In genomic region chr16:67562918-67563707, GRCh38 we compare ENCODE assay signal across 1 cellular context.
TF ChIP-seq lines count a peak whose summit lies in the region.

No MANE protein-coding gene starts in this region.

TF ChIP-seq in HepG2, 621 proteins besides CTCF, POLR2A, EP300 and RAD21 (continued from another document and continues in another):
- TF ChIP-seq PLSCR1 (CRISPR knock-in tag; IDR thresholded peaks at IDR 0.05; ENCODE audit: borderline replicate concordance) (0 out of 2 replicates have a peak, but pooled peaks have one; percentile 5), TCF12 (IDR thresholded peaks at IDR 0.05) (no peak), TCF12 (CRISPR knock-in tag; IDR thresholded peaks at IDR 0.05) (0 out of 2 replicates have a peak, but pooled peaks have one; percentile 23), ZC3H4 (CRISPR knock-in tag; IDR thresholded peaks at IDR 0.05; ENCODE audit: borderline replicate concordance) (no peak), YEATS4 (CRISPR knock-in tag; IDR thresholded peaks at IDR 0.05; ENCODE audit: borderline replicate concordance) (peak; percentile 96), HNRNPH1 (optimal IDR thresholded peaks at IDR 0.05; ENCODE audit: low read depth, low read length) (no peak), MATR3 (CRISPR knock-in tag; IDR thresholded peaks at IDR 0.05) (0 out of 2 replicates have a peak, but pooled peaks have one; percentile 20), SP1 (IDR thresholded peaks at IDR 0.05) (no peak), SP1 (CRISPR knock-in tag; IDR thresholded peaks at IDR 0.05) (no peak), ZBTB4 (CRISPR knock-in tag; IDR thresholded peaks at IDR 0.05; ENCODE audit: borderline replicate concordance) (0 out of 2 replicates have a peak, but pooled peaks have one; percentile 47), ARNTL (CRISPR knock-in tag; IDR thresholded peaks at IDR 0.05) (no peak), DNMT3B (CRISPR knock-in tag; conservative IDR thresholded peaks at IDR 0.05) (no peak), ZNF639 (CRISPR knock-in tag; conservative IDR thresholded peaks at IDR 0.05) (peak; percentile 36), CHCHD3 (CRISPR knock-in tag; IDR thresholded peaks at IDR 0.05) (0 out of 2 replicates have a peak, but pooled peaks have one; percentile 76), MAZ (IDR thresholded peaks at IDR 0.05; ENCODE audit: borderline replicate concordance, low read depth, low read length) (no peak), MAZ (CRISPR knock-in tag; IDR thresholded peaks at IDR 0.05; ENCODE audit: low read depth) (peak; percentile 69), TIGD3 (CRISPR knock-in tag; IDR thresholded peaks at IDR 0.05; ENCODE audit: borderline replicate concordance) (no peak), HINFP (CRISPR knock-in tag; IDR thresholded peaks at IDR 0.05; ENCODE audit: low read depth) (no peak), ZNF704 (CRISPR knock-in tag; IDR thresholded peaks at IDR 0.05; ENCODE audit: borderline replicate concordance) (0 out of 2 replicates have a peak, but pooled peaks have one; percentile 68), CERS6 (CRISPR knock-in tag; IDR thresholded peaks at IDR 0.05) (no peak; the same call in 1 of the 2 replicates), ZBTB20 (CRISPR knock-in tag; IDR thresholded peaks at IDR 0.05; ENCODE audit: borderline replicate concordance, low read depth) (no peak), ZNF234 (CRISPR knock-in tag; conservative IDR thresholded peaks at IDR 0.05) (no peak; the same call in 1 of the 2 replicates), TEAD2 (CRISPR knock-in tag; IDR thresholded peaks at IDR 0.05) (no peak), NR0B2 (CRISPR knock-in tag; IDR thresholded peaks at IDR 0.05) (no peak), ZBTB10 (CRISPR knock-in tag; IDR thresholded peaks at IDR 0.05; ENCODE audit: borderline replicate concordance) (no peak), ZNF382 (CRISPR knock-in tag; IDR thresholded peaks at IDR 0.05; ENCODE audit: borderline replicate concordance) (no peak), NR2F1 (CRISPR knock-in tag; IDR thresholded peaks at IDR 0.05) (no peak), SNAPC5 (CRISPR knock-in tag; IDR thresholded peaks at IDR 0.05; ENCODE audit: borderline replicate concordance) (no peak), GRHL1 (CRISPR knock-in tag; conservative IDR thresholded peaks at IDR 0.05) (no peak), ZBTB34 (CRISPR knock-in tag; IDR thresholded peaks at IDR 0.05) (no peak), ZNF792 (CRISPR knock-in tag; IDR thresholded peaks at IDR 0.05) (no peak), DPF2 (CRISPR knock-in tag; IDR thresholded peaks at IDR 0.05; ENCODE audit: borderline replicate concordance, low read depth) (no peak; the same call in 1 of the 2 replicates), ZNF776 (CRISPR knock-in tag; IDR thresholded peaks at IDR 0.05) (0 out of 2 replicates have a peak, but pooled peaks have one; percentile 41), MIER2 (CRISPR knock-in tag; IDR thresholded peaks at IDR 0.05) (no peak), LRRFIP1 (CRISPR knock-in tag; conservative IDR thresholded peaks at IDR 0.05) (no peak), ZNF790 (CRISPR knock-in tag; IDR thresholded peaks at IDR 0.05; ENCODE audit: borderline replicate concordance) (peak; percentile 91; the same call in 1 of the 2 replicates), PHF20 (CRISPR knock-in tag; IDR thresholded peaks at IDR 0.05) (0 out of 2 replicates have a peak, but pooled peaks have one; percentile 41), SIX4 (CRISPR knock-in tag; IDR thresholded peaks at IDR 0.05) (no peak), HDAC2 (CRISPR knock-in tag; IDR thresholded peaks at IDR 0.05) (0 out of 2 replicates have a peak, but pooled peaks have one; percentile 12)
